In the genomic region with DNA sequence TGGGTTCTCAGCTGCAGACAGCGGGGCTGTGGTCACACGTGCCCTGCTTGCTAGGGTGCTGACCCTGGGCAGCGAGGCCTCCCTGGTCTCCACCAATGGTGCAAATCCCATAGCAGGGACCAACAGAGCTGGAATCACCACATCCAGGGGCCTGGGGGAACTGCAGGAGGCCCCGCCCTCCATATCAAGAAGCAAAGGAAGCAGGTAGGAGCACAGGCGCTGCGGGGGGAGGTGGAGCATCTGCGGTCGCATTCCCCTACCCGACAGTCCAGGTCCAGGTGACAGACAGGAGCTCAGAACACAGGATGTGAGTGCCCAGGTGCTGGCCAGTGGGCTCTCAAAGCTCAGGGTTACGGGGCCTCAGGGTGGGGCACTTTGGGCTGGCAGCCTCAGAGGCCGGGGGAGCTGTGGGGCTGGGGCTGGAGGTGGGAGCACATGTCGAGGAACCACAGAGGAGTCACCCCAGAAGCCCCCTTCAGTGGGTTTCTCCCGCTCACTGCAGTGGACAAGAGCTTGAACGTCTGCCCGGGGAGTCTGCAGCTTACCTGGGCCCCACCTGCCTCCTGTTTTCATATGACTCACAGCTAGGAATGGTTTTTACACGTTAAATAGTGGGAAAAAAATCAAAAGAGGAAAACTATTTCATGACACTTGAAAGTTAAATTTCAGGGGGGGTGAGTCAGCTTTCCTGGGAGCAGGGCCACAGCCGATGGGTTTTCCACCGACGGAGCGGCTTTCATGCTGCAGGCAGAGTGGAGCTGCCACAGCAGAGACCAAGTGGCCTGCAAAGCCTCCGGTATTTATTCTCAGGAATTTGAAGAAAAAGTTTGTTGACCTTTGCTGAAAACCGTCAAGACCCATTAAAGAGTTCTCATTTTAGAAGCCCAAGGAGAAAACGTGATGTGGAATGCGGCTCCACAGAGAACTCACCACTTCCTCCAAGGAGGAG, we compare ENCODE assay signal across 17 cellular contexts.
"Had no signal": no experiment of that assay in that cellular context is flagged by ENCODE, and none has a peak within 500 bp of the region (broad histone marks: within the 10 kb centered on the region; RNA-seq: fewer than 3 reads in every experiment).

No MANE protein-coding gene starts in this region.

- H3K27ac Mint-ChIP-seq: activated CD4-positive, alpha-beta T cell treated with anti-CD3 and anti-CD28 coated beads, Interleukin-2, amount 10 ng/mL, durations not matched to agents 24 days and 14 days; activated T-helper 17 cell treated with anti-CD3 and anti-CD28 coated beads, Interleukin-2, amount 50 U/mL, for 72 hours; dendritic cell treated with granulocyte-macrophage colony-stimulating factor and Interleukin-4, amounts not matched to agents 40 ng/mL and 50 ng/mL, for 4 days; T-helper 1 cell treated with Interleukin-12 subunit alpha and Interleukin-12 subunit beta and Interleukin-4 antibody, amounts not matched to agents 30 μg/mL and 1 μg/mL, for 36 hours had no signal

- DNase-seq: activated CD4-positive, alpha-beta T cell treated with anti-CD3 and anti-CD28 coated beads, Interleukin-2, amount 10 ng/mL, durations not matched to agents 24 days and 14 days; amniotic stem cell; cerebellar nuclear complex; left ventricle myocardium superior; occipital lobe; spleen; stimulated activated CD4-positive, alpha-beta T cell treated with anti-CD3 and anti-CD28 coated beads, Interleukin-1b, Interleukin-23, amount 100 ng/mL, for 48 hours; stimulated activated naive B cell treated with anti-CD40 and anti-IgM and Interleukin-4, amounts not matched to agents 10 μg/mL and 1 μg/mL and 100 μg/mL, for 72 hours; substantia nigra; upper lobe of left lung had no signal

- H3K9me3 Mint-ChIP-seq: activated CD4-positive, alpha-beta T cell treated with anti-CD3 and anti-CD28 coated beads, Interleukin-2, amount 10 ng/mL, durations not matched to agents 24 days and 14 days; activated naive CD4-positive, alpha-beta T cell treated with anti-CD3 and anti-CD28 coated beads, Interleukin-2, amount 50 U/mL, for 72 hours; activated T-helper 17 cell treated with anti-CD3 and anti-CD28 coated beads, Interleukin-2, amount 50 U/mL, for 72 hours; dendritic cell treated with granulocyte-macrophage colony-stimulating factor and Interleukin-4, amounts not matched to agents 40 ng/mL and 50 ng/mL, for 4 days; T-helper 1 cell treated with Interleukin-12 subunit alpha and Interleukin-12 subunit beta and Interleukin-4 antibody, amounts not matched to agents 30 μg/mL and 1 μg/mL, for 36 hours had no signal

- H3K27me3 ChIP-seq: right lobe of liver, upper lobe of left lung had no signal

- H3K4me1 Mint-ChIP-seq: activated CD4-positive, alpha-beta T cell treated with anti-CD3 and anti-CD28 coated beads, Interleukin-2, amount 10 ng/mL, durations not matched to agents 24 days and 14 days; activated T-helper 17 cell treated with anti-CD3 and anti-CD28 coated beads, Interleukin-2, amount 50 U/mL, for 72 hours had no signal

- H3K4me3 Mint-ChIP-seq: activated CD4-positive, alpha-beta T cell treated with anti-CD3 and anti-CD28 coated beads, Interleukin-2, amount 10 ng/mL, durations not matched to agents 24 days and 14 days; activated T-helper 17 cell treated with anti-CD3 and anti-CD28 coated beads, Interleukin-2, amount 50 U/mL, for 72 hours; dendritic cell treated with granulocyte-macrophage colony-stimulating factor and Interleukin-4, amounts not matched to agents 40 ng/mL and 50 ng/mL, for 4 days; stimulated activated naive B cell treated with anti-CD40 and anti-IgM and Interleukin-4, amounts not matched to agents 10 μg/mL and 1 μg/mL and 100 μg/mL, for 72 hours; T-helper 1 cell treated with Interleukin-12 subunit alpha and Interleukin-12 subunit beta and Interleukin-4 antibody, amounts not matched to agents 30 μg/mL and 1 μg/mL, for 36 hours had no signal

- H3K9me3 ChIP-seq: psoas muscle, right lobe of liver, spleen, upper lobe of left lung had no signal

- H3K27ac ChIP-seq: psoas muscle, right lobe of liver, spleen, upper lobe of left lung had no signal

- H3K27me3 Mint-ChIP-seq: activated CD4-positive, alpha-beta T cell treated with anti-CD3 and anti-CD28 coated beads, Interleukin-2, amount 10 ng/mL, durations not matched to agents 24 days and 14 days had no signal

- H3K36me3 ChIP-seq: right lobe of liver, spleen, upper lobe of left lung had no signal

- H3K4me3 ChIP-seq: psoas muscle, right lobe of liver, spleen, upper lobe of left lung had no signal

- H3K4me1 ChIP-seq: psoas muscle, right lobe of liver, spleen, upper lobe of left lung had no signal

- H3K36me3 Mint-ChIP-seq: activated naive CD4-positive, alpha-beta T cell treated with anti-CD3 and anti-CD28 coated beads, Interleukin-2, amount 50 U/mL, for 72 hours; stimulated activated naive B cell treated with anti-CD40 and anti-IgM and Interleukin-4, amounts not matched to agents 10 μg/mL and 1 μg/mL and 100 μg/mL, for 72 hours had no signal

- ATAC-seq: activated naive CD4-positive, alpha-beta T cell treated with anti-CD3 and anti-CD28 coated beads, Interleukin-2, amount 50 U/mL, for 72 hours; activated T-helper 17 cell treated with anti-CD3 and anti-CD28 coated beads, Interleukin-2, amount 50 U/mL, for 72 hours; left ventricle myocardium superior; psoas muscle; right lobe of liver; SK-N-SH treated with all-trans-retinoic acid at 6 μM for 48 hours; stimulated activated naive B cell treated with anti-CD40 and anti-IgM and Interleukin-4, amounts not matched to agents 10 μg/mL and 1 μg/mL and 100 μg/mL, for 72 hours had no signal
